ENCODE assay signal across 20 cellular contexts in the genomic region with DNA sequence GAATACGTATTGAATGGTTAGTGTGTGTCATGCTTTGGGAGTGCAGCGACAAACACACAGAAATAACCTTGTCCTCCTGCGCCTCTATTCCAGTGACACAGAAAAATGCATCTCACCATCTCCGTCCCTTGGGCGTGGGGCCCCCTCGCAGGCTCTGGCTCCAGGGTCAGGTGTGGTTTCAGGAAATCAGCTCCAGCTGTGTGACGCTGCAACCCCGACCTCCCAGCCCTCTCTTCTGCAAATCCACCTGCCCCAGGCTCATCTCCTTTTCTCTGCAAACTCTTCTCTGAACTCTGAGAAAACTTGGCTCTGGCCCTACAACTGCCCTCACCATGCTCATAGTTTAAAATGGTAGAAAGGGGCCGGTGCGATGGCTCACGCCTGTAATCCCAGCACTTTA. TPM values are rescaled to one million over a fixed set of nuclear protein-coding genes. Genes with fewer than 3 reads are reported as not detected.
DNase-seq lines count a peak whose midpoint lies in the region; ATAC-seq and TF ChIP-seq lines count a peak whose summit lies in the region.
"Had no signal": no experiment of that assay in that cellular context is flagged by ENCODE, and none has a peak within 500 bp of the region (broad histone marks: within the 10 kb centered on the region; RNA-seq: fewer than 3 reads in every experiment).

No MANE protein-coding gene starts in this region.

- TF ChIP-seq EP300 in stomach (IDR thresholded peaks at IDR 0.05) = no peak

- H3K9me3 ChIP-seq in stomach = peaks cover 0 to 10% (median 3%) of the 10 kb centered on the region in 4 donors

- no peak for TF ChIP-seq POLR2A in stomach (IDR thresholded peaks at IDR 0.05)

- no peaks in the 10 kb centered on the region for H3K4me1 ChIP-seq in stomach
- H3K4me1 ChIP-seq: A549 had no signal

- no peaks in the 10 kb centered on the region for H3K36me3 ChIP-seq in stomach

- H3K27ac Mint-ChIP-seq in naive thymus-derived CD8-positive, alpha-beta T cell = no peak overlapping the region
- H3K27ac Mint-ChIP-seq: CD4-positive, alpha-beta memory T cell; GM23338 had no signal

- DNase-seq in coronary artery (ENCODE audit: low spot score) (peak; percentile 33), mesenteric fat pad (ENCODE audit: low spot score) (peak; percentile 60), stomach (peak; percentile 24), ACHN (no peak), NCI-H1694 treated with DMSO at 0.1 percent for 48 hours (lab: John Stamatoyannopoulos, UW) (no peak)
- DNase-seq in activated CD4-positive, CD25-positive, alpha-beta regulatory T cell (lab: John Stamatoyannopoulos, UW) = no peak
- DNase-seq in naive thymus-derived CD8-positive, alpha-beta T cell = no peak
- DNase-seq: 8988T; Calu3; CD4-positive, alpha-beta memory T cell; COR-L47; DMS53; DMS79 treated with DMSO at 0.1 percent for 48 hours; GF-D8; H9 had no signal

- H3K36me3 Mint-ChIP-seq in naive thymus-derived CD8-positive, alpha-beta T cell = no peaks in the 10 kb centered on the region
- H3K36me3 Mint-ChIP-seq: CD4-positive, alpha-beta memory T cell had no signal

- H3K27ac ChIP-seq in coronary artery = no peak overlapping the region
- no peak overlapping the region for H3K27ac ChIP-seq in stomach
- H3K27ac ChIP-seq: A549 had no signal

- no peaks in the 10 kb centered on the region for H3K4me1 Mint-ChIP-seq in naive thymus-derived CD8-positive, alpha-beta T cell
- H3K4me1 Mint-ChIP-seq: CD4-positive, alpha-beta memory T cell had no signal

- intact Hi-C loops in stomach (cut with DNase I; ENCODE audit: low total_unique reads) = no loop called here

- no peak overlapping the region for H3K4me3 Mint-ChIP-seq in naive thymus-derived CD8-positive, alpha-beta T cell
- H3K4me3 Mint-ChIP-seq: CD4-positive, alpha-beta memory T cell; GM23338; H9 had no signal

- H3K4me3 ChIP-seq in coronary artery = no peak overlapping the region
- H3K4me3 ChIP-seq in stomach = no peak overlapping the region
- H3K4me3 ChIP-seq: A549, GM23338 had no signal

- peaks cover 0 to 14% (median 0%) of the 10 kb centered on the region in 3 donors for H3K27me3 ChIP-seq in stomach

- peaks cover 0 to 13% (median 4%) of the 10 kb centered on the region in 9 donors for H3K9me3 Mint-ChIP-seq in naive thymus-derived CD8-positive, alpha-beta T cell
- H3K9me3 Mint-ChIP-seq: GM23338 had no signal

- 68 to 81% (median 76%) methylated on average over 9 to 11 of the region's 11 CpGs for WGBS in stomach, 5 donors

- no peak for TF ChIP-seq CTCF in coronary artery (IDR thresholded peaks at IDR 0.05)
- TF ChIP-seq CTCF in stomach (IDR thresholded peaks at IDR 0.05) = no peak

- POLR2A ChIA-PET in naive thymus-derived CD8-positive, alpha-beta T cell (lab: Charles Lee) = no interaction called here

- no peak for ATAC-seq in naive thymus-derived CD8-positive, alpha-beta T cell
- ATAC-seq: A549, GM23338, HCT116 had no signal

- in situ Hi-C loops in ACHN (cut with HindIII; ENCODE audit: low pct_ligation_motif_present, low pct_unique_long_range_greater_than_20kb, low sequenced_read_pairs) = no loop called here

- H3K27me3 Mint-ChIP-seq in naive thymus-derived CD8-positive, alpha-beta T cell = peaks cover 0 to 14% (median 8%) of the 10 kb centered on the region in 5 donors

RNA-seq across cellular contexts. Expression of a gene that starts 51.3 kb away (rescaled TPM):
- total RNA-seq in mesenteric fat pad = not detected
- 10 to 100 TPM in 1 of 5 donors, 1 to 10 TPM in 2, under 1 TPM in 1, not detected in 1; 0.58 to 13.4 (median 3.8) TPM for total RNA-seq in stomach
- 1 to 10 TPM in 1 of 3 donors, under 1 TPM in 2; 0.44 to 1.1 (median 0.53) TPM for polyA plus RNA-seq in stomach
- not detected for total RNA-seq in naive thymus-derived CD8-positive, alpha-beta T cell
- polyA plus RNA-seq in naive thymus-derived CD8-positive, alpha-beta T cell = not detected
- total RNA-seq: Calu3, G401, H9 had no signal
- polyA plus RNA-seq: A549; BJ; CD4-positive, alpha-beta memory T cell; GM23338 had no signal

Comparison
In these comparisons a context has a peak if more than half of its experiments do, and no peak if none do; other contexts are left out.
1. DNase-seq: peak in coronary artery (single experiment), mesenteric fat pad (single experiment) and stomach (single experiment); none in ACHN (single experiment), activated CD4-positive, CD25-positive, alpha-beta regulatory T cell (0 of 4), naive thymus-derived CD8-positive, alpha-beta T cell (0 of 10) and NCI-H1694 treated with DMSO at 0.1 percent for 48 hours (single experiment).